18 cellular contexts compared by ENCODE assay signal in the genomic region with DNA sequence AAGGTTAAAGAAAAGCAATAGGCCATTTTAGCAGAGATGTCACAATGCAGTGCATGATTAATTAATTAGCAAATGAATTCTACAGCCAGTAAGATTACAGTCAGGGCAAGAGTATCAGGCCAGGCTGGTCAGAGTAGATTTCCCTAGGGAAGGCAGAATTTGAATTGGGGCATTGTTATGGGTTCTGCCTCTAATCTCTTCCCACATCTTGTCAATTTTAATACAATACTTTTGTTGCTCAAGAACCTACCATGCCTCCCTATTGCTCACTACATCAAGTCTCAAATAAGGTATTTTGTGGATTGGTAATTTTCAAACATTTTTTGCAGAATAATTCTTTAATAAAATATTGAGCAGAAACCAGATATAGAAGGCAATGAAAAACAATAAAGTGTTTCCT.
A peak's percentile ranks its signal among the peaks of the same experiment; 100 is the strongest.
DNase-seq lines count a peak whose midpoint lies in the region; ATAC-seq, FAIRE-seq and TF ChIP-seq lines count a peak whose summit lies in the region.
"Had no signal": no experiment of that assay in that cellular context is flagged by ENCODE, and none has a peak within 500 bp of the region (broad histone marks: within the 10 kb centered on the region; RNA-seq: fewer than 3 reads in every experiment).

No MANE protein-coding gene starts in this region.

- POLR2A ChIA-PET in HEK293 (lab: Yijun Ruan, JAX) = interaction anchor here (0.8 kb wide), 1 partner anchor 10 kb away, joined by 3 read pairs; no protein-coding TSS in a partner anchor
- POLR2A ChIA-PET in Panc1 (lab: Charles Lee) = no interaction called here
- POLR2A ChIA-PET in endothelial cell of umbilical vein (lab: Charles Lee) = interaction anchor here (0.9 kb wide), 1 partner anchor 18 kb away, joined by 3 read pairs; no protein-coding TSS in a partner anchor

- no peaks in the 10 kb centered on the region for H4K20me1 ChIP-seq in endothelial cell of umbilical vein (replicated peaks; ENCODE audit: control insufficient read depth, extremely low read depth, insufficient read depth, low read length)

- TF ChIP-seq POLR2A in endothelial cell of umbilical vein (IDR thresholded peaks at IDR 0.05; ENCODE audit: low read depth, low read length) = no peak

- H3K9me3 ChIP-seq in HEK293 (ENCODE audit: control insufficient read depth, insufficient read depth, low read depth, low read length) (no peaks in the 10 kb centered on the region), Panc1 (ENCODE audit: control insufficient read depth, insufficient read depth, low read depth, low read length) (no peaks in the 10 kb centered on the region), endothelial cell of umbilical vein (replicated peaks; ENCODE audit: control insufficient read depth, insufficient read depth, low read length) (no peaks in the 10 kb centered on the region), skeletal muscle tissue (ENCODE audit: control insufficient read depth in 3 of 3, low read length in 3 of 3) (no peaks in the 10 kb centered on the region)
- H3K9me3 ChIP-seq: SK-N-SH had no signal

- DNase-seq in Panc1 (ENCODE audit: low read depth, low spot score) = no peak
- DNase-seq in endothelial cell of umbilical vein (ENCODE audit: low read depth, low spot score) = no peak
- no peak for DNase-seq in glomerular visceral epithelial cell (ENCODE audit: extremely low spot score)
- DNase-seq: C1 segment of cervical spinal cord; CD8-positive, alpha-beta memory T cell; DMS53; Karpas-422; MM.1S; NCI-H1105 treated with DMSO at 0.1 percent for 48 hours; NCI-H1694; NCI-H774; SHP77 treated with DMSO at 0.1 percent for 48 hours; SK-N-SH had no signal

- H3K27ac ChIP-seq in HEK293 (ENCODE audit: extremely low read depth, low read depth, low read length) (no peak overlapping the region), Panc1 (ENCODE audit: low read length) (peak overlapping the region; percentile 48), endothelial cell of umbilical vein (ENCODE audit: insufficient read depth, low read depth, low read length) (peak overlapping the region; percentile 85), skeletal muscle tissue (ENCODE audit: low read depth, low read length) (peak overlapping the region; percentile 32)

- in situ Hi-C loops in Panc1 (cut with HindIII; ENCODE audit: low pct_unique_long_range_greater_than_20kb, low sequenced_read_pairs) = no loop called here

- no peak overlapping the region for H3K4me3 ChIP-seq in HEK293 (ENCODE audit: low read depth, low read length)
- H3K4me3 ChIP-seq in Panc1 (ENCODE audit: low read depth in 2 of 2, low read length in 2 of 2) = no peak overlapping the region
- no peak overlapping the region for H3K4me3 ChIP-seq in endothelial cell of umbilical vein (replicated peaks in 1 of 3; ENCODE audit: insufficient read depth in 1 of 3, low read depth in 1 of 3, low read length in 3 of 3)
- H3K4me3 ChIP-seq in skeletal muscle tissue (ENCODE audit: low read length in 3 of 3) = no peak overlapping the region

- H3K4me2 ChIP-seq in endothelial cell of umbilical vein (ENCODE audit: insufficient read depth, low read length) = peak overlapping the region; percentile 72

- H3K27me3 ChIP-seq in Panc1 (ENCODE audit: control insufficient read depth, insufficient read depth, low read length) = no peaks in the 10 kb centered on the region
- no peaks in the 10 kb centered on the region for H3K27me3 ChIP-seq in endothelial cell of umbilical vein (ENCODE audit: control insufficient read depth in 2 of 2, insufficient read depth in 2 of 2, low read length in 2 of 2)
- no peaks in the 10 kb centered on the region for H3K27me3 ChIP-seq in skeletal muscle tissue (ENCODE audit: control insufficient read depth in 3 of 3, insufficient read depth in 3 of 3, low read length in 3 of 3)

- no peaks in the 10 kb centered on the region for H3K4me1 ChIP-seq in HEK293 (ENCODE audit: control insufficient read depth, insufficient read depth, low read length)
- H3K4me1 ChIP-seq in Panc1 (ENCODE audit: control insufficient read depth, insufficient read depth, low read length) = peaks cover 34% of the 10 kb centered on the region
- H3K4me1 ChIP-seq in endothelial cell of umbilical vein (ENCODE audit: control insufficient read depth, extremely low read depth, insufficient read depth, low read length) = peaks cover 68% of the 10 kb centered on the region
- peaks cover 18 to 30% (median 19%) of the 10 kb centered on the region in 3 donors for H3K4me1 ChIP-seq in skeletal muscle tissue (ENCODE audit: control insufficient read depth in 3 of 3, insufficient read depth in 3 of 3, low read length in 3 of 3)

- ATAC-seq in Panc1 = no peak
- no peak for ATAC-seq in GM19467 (IDR thresholded peaks at IDR 0.05; ENCODE audit: unreplicated experiment)
- ATAC-seq in HG03457 (IDR thresholded peaks at IDR 0.05; ENCODE audit: unreplicated experiment) = no peak

- CTCF ChIA-PET in HEK293 (lab: Yijun Ruan, JAX) (interaction anchor here (0.5 to 0.6 kb wide), 2 partner anchors 15 to 130 kb away, joined by 3 read pairs; no protein-coding TSS in a partner anchor), Panc1 (lab: Charles Lee) (no interaction called here), endothelial cell of umbilical vein (lab: Charles Lee) (interaction anchor here (1.1 to 1.4 kb wide), 4 partner anchors 22 to 118 kb away, joined by 3 to 4 read pairs (median 4); no protein-coding TSS in a partner anchor)

- intact Hi-C loops in Panc1 (cut with micrococcal nuclease; ENCODE audit: unreplicated experiment) = no loop called here
- intact Hi-C loops in endothelial cell of umbilical vein (cut with micrococcal nuclease) = no loop called here

- no peak for FAIRE-seq in endothelial cell of umbilical vein (lab: Jason Lieb, UNC)
- FAIRE-seq: GM12891 had no signal

- BruUV-seq in Panc1 (replicated peaks; lab: Mats Ljungman, UMichigan) (no TSS peak), endothelial cell of umbilical vein (replicated peaks; lab: Mats Ljungman, UMichigan) (TSS peak; percentile 64)

- H2AFZ ChIP-seq in endothelial cell of umbilical vein (ENCODE audit: low read depth, low read length) = no peak overlapping the region

- H3K79me2 ChIP-seq in endothelial cell of umbilical vein (ENCODE audit: control insufficient read depth, insufficient read depth, low read length) = no peaks in the 10 kb centered on the region

- dilution Hi-C loops in endothelial cell of umbilical vein (cut with MboI; ENCODE audit: extremely low pct_ligation_motif_present, low sequenced_read_pairs) = loop anchor here (25.0 kb wide), 1 partner anchor 109 kb away; no protein-coding TSS in a partner anchor

- H3K9ac ChIP-seq in endothelial cell of umbilical vein (replicated peaks; ENCODE audit: extremely low read depth, insufficient read depth, low read length) = peak overlapping the region; percentile 7
- no peak overlapping the region for H3K9ac ChIP-seq in skeletal muscle tissue (ENCODE audit: low read depth in 1 of 3, low read length in 3 of 3)
- H3K9ac ChIP-seq: SK-N-SH had no signal

- no peaks in the 10 kb centered on the region for H3K9me1 ChIP-seq in endothelial cell of umbilical vein (replicated peaks; ENCODE audit: control insufficient read depth, extremely low read depth, insufficient read depth, low read length)

- H3K36me3 ChIP-seq in HEK293 (ENCODE audit: control insufficient read depth in 2 of 2, insufficient read depth in 1 of 2, low read length in 2 of 2) (no peaks in the 10 kb centered on the region), Panc1 (ENCODE audit: control insufficient read depth, insufficient read depth, low read length) (no peaks in the 10 kb centered on the region), endothelial cell of umbilical vein (ENCODE audit: control insufficient read depth in 2 of 2, extremely low read depth in 1 of 2, insufficient read depth in 2 of 2, low read length in 2 of 2) (no peaks in the 10 kb centered on the region), skeletal muscle tissue (ENCODE audit: control insufficient read depth in 3 of 3, insufficient read depth in 3 of 3, low read length in 3 of 3) (no peaks in the 10 kb centered on the region)

- TF ChIP-seq CTCF in HEK293 (tag by site-specific recombination; IDR thresholded peaks at IDR 0.05) = no peak
- no peak for TF ChIP-seq CTCF in Panc1 (IDR thresholded peaks at IDR 0.05)
- no peak for TF ChIP-seq CTCF in endothelial cell of umbilical vein (IDR thresholded peaks at IDR 0.05; ENCODE audit: extremely low read depth in 1 of 2, insufficient read depth in 1 of 2, low read depth in 1 of 2, low read length in 2 of 2)

TF ChIP-seq in HEK293, 187 proteins besides CTCF, POLR2A, EP300 and RAD21:
- TF ChIP-seq ZNF16 (tag by site-specific recombination; IDR thresholded peaks at IDR 0.05; ENCODE audit: low read depth) (peak; percentile 64; the same call in 1 of the 2 replicates), ZNF37A (tag by site-specific recombination; IDR thresholded peaks at IDR 0.05) (no peak)

TF ChIP-seq in endothelial cell of umbilical vein, 7 proteins besides CTCF, POLR2A, EP300 and RAD21:
- TF ChIP-seq, protein P1, sequence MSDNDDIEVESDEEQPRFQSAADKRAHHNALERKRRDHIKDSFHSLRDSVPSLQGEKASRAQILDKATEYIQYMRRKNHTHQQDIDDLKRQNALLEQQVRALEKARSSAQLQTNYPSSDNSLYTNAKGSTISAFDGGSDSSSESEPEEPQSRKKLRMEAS (IDR thresholded peaks at IDR 0.05; ENCODE audit: insufficient read depth, insufficient read length) = no peak
- TF ChIP-seq EZH2 (IDR thresholded peaks at IDR 0.05; ENCODE audit: borderline replicate concordance, low read depth, low read length, severe bottlenecking) = no peak
- TF ChIP-seq POLR2AphosphoS5 (IDR thresholded peaks at IDR 0.05; ENCODE audit: insufficient read depth, low read depth, low read length) = no peak
- TF ChIP-seq JUN (IDR thresholded peaks at IDR 0.05; ENCODE audit: borderline replicate concordance, insufficient read depth, insufficient read length, low read depth) = no peak
- no peak for TF ChIP-seq GATA2 (IDR thresholded peaks at IDR 0.05; ENCODE audit: insufficient read depth, insufficient read length, low read depth, low read length)
- no peak for TF ChIP-seq FOS (IDR thresholded peaks at IDR 0.05; ENCODE audit: borderline replicate concordance, insufficient read depth, low read length)
- TF ChIP-seq MYC (IDR thresholded peaks at IDR 0.05; ENCODE audit: low read depth, low read length) = no peak
